ENCODE assay signal across 1 cellular context in genomic region chr21:44918107-44918470, GRCh38.
TF ChIP-seq lines count a peak whose summit lies in the region.

No MANE protein-coding gene starts in this region.

TF ChIP-seq in SK-N-SH, 30 proteins besides CTCF, POLR2A, EP300 and RAD21:
- TF ChIP-seq GABPA (IDR thresholded peaks at IDR 0.05; ENCODE audit: low read depth): no peak
- TF ChIP-seq TCF12 (IDR thresholded peaks at IDR 0.05): no peak
